In the genomic region with DNA sequence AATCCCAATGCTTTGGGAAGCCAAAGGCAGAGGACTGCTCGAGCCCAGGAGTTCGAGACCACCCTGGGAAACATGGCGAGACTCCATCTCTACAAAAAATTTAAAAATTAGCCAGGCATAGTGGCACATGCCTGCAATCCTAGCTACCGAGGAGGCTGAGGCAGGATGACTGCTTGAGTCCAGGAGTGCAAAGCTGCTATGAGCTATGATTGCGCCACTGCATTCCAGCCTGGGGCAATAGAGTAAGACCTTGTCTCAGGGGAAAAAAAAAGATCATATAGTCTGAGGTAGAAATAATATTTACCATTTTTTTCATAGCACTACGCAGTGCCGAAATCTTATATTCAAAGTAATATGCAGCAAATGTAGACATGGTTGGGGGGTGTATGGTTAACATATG, we compare ENCODE assay signal across 1 cellular context.
TF ChIP-seq lines count a peak whose summit lies in the region.

No MANE protein-coding gene starts in this region.

TF ChIP-seq in HepG2, 621 proteins besides CTCF, POLR2A, EP300 and RAD21 (continued from another document):
- TF ChIP-seq UBTF (CRISPR knock-in tag; IDR thresholded peaks at IDR 0.05), result no peak
- TF ChIP-seq ZNF235 (CRISPR knock-in tag; IDR thresholded peaks at IDR 0.05; ENCODE audit: borderline replicate concordance), result no peak
- TF ChIP-seq CBX2 (IDR thresholded peaks at IDR 0.05; ENCODE audit: low read depth, low read length), result no peak
- no peak for TF ChIP-seq CBX2 (CRISPR knock-in tag; IDR thresholded peaks at IDR 0.05; ENCODE audit: low read depth)
- TF ChIP-seq, protein P1, sequence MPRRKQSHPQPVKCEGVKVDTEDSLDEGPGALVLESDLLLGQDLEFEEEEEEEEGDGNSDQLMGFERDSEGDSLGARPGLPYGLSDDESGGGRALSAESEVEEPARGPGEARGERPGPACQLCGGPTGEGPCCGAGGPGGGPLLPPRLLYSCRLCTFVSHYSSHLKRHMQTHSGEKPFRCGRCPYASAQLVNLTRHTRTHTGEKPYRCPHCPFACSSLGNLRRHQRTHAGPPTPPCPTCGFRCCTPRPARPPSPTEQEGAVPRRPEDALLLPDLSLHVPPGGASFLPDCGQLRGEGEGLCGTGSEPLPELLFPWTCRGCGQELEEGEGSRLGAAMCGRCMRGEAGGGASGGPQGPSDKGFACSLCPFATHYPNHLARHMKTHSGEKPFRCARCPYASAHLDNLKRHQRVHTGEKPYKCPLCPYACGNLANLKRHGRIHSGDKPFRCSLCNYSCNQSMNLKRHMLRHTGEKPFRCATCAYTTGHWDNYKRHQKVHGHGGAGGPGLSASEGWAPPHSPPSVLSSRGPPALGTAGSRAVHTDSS (CRISPR knock-in tag; conservative IDR thresholded peaks at IDR 0.05), result no peak
- TF ChIP-seq, protein P2, sequence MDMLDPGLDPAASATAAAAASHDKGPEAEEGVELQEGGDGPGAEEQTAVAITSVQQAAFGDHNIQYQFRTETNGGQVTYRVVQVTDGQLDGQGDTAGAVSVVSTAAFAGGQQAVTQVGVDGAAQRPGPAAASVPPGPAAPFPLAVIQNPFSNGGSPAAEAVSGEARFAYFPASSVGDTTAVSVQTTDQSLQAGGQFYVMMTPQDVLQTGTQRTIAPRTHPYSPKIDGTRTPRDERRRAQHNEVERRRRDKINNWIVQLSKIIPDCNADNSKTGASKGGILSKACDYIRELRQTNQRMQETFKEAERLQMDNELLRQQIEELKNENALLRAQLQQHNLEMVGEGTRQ (IDR thresholded peaks at IDR 0.05; ENCODE audit: low read depth, low read length), result no peak
- TF ChIP-seq, protein P2 (CRISPR knock-in tag; IDR thresholded peaks at IDR 0.05; ENCODE audit: borderline replicate concordance), result no peak
- TF ChIP-seq CHD4 (IDR thresholded peaks at IDR 0.05; ENCODE audit: borderline replicate concordance, low read length), result no peak
- TF ChIP-seq MXD3 (CRISPR knock-in tag; IDR thresholded peaks at IDR 0.05), result no peak
- no peak for TF ChIP-seq KLF11 (CRISPR knock-in tag; IDR thresholded peaks at IDR 0.05)
- TF ChIP-seq ZNF800 (CRISPR knock-in tag; IDR thresholded peaks at IDR 0.05), result no peak
- peak; percentile 84 for TF ChIP-seq RARA (CRISPR knock-in tag; IDR thresholded peaks at IDR 0.05)
- TF ChIP-seq ZNF576 (CRISPR knock-in tag; IDR thresholded peaks at IDR 0.05), result no peak
- peak; percentile 69 for TF ChIP-seq ZMYM4 (CRISPR knock-in tag; IDR thresholded peaks at IDR 0.05)
- TF ChIP-seq ETV5 (CRISPR knock-in tag; IDR thresholded peaks at IDR 0.05; ENCODE audit: borderline replicate concordance), result no peak; the same call in 1 of the 2 replicates
- TF ChIP-seq ZFAT (CRISPR knock-in tag; conservative IDR thresholded peaks at IDR 0.05), result no peak
- no peak for TF ChIP-seq NBN (conservative IDR thresholded peaks at IDR 0.05)
- peak; percentile 27; the same call in 1 of the 2 replicates for TF ChIP-seq ZKSCAN8 (CRISPR knock-in tag; IDR thresholded peaks at IDR 0.05; ENCODE audit: borderline replicate concordance)
- TF ChIP-seq CREM (IDR thresholded peaks at IDR 0.05), result peak; percentile 30; the same call in 1 of the 2 replicates
- TF ChIP-seq CREM (CRISPR knock-in tag; IDR thresholded peaks at IDR 0.05), result no peak
- TF ChIP-seq ZNF891 (CRISPR knock-in tag; IDR thresholded peaks at IDR 0.05), result no peak
- no peak for TF ChIP-seq GATAD1 (CRISPR knock-in tag; IDR thresholded peaks at IDR 0.05)
- TF ChIP-seq ZFP36 (IDR thresholded peaks at IDR 0.05; ENCODE audit: borderline replicate concordance, low read depth, low read length, partially characterized antibody), result no peak
- TF ChIP-seq ZNF10 (CRISPR knock-in tag; IDR thresholded peaks at IDR 0.05; ENCODE audit: borderline replicate concordance, low read depth), result no peak
- TF ChIP-seq ZSCAN30 (CRISPR knock-in tag; IDR thresholded peaks at IDR 0.05), result no peak
